1 cellular context compared by ENCODE assay signal in the genomic region with DNA sequence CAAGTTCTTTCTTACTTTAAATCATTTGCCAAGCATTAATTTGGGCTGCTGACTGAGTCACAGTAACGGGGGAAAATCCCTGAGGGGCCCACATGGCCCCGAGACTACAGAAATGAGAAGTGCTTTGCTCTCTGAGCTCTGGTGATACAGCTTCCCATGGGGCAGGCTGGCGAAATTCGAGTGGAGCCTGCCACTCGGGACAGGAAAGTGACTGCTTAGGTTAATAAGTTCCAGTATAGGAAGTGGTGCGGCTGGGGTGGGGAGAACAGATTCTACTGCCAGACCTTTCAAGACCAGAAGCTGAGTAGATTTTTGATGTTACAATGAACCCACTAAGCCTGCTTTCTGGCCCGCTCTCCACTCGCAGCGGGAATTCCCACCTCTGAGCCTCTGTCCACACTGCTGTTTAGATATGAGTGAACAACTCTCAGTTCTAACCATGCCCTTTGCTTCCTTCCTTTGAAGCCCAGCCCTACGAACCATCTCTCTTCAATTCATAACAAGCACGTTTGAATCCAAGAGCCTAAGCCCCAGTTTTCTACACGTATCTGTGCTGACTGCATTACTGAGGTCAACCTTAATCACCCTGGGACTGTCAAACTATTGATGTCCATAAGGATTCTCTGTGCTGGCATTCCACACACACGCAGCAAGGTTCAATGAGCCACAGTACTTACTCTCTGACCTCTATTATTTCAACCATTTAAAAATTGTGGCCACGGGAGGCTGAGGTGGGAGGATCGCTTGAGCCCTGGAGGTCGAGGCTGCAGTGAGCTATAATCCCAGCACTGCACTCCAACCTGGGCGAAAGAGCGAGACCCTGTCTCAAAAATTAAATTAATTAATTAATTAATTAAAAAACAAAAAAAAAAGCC.
TF ChIP-seq lines count a peak whose summit lies in the region.

No MANE protein-coding gene starts in this region.

TF ChIP-seq in endothelial cell of umbilical vein, 7 proteins besides CTCF, POLR2A, EP300 and RAD21 (continued from another document):
- no peak for TF ChIP-seq POLR2AphosphoS5 (IDR thresholded peaks at IDR 0.05; ENCODE audit: insufficient read depth, low read depth, low read length)
- TF ChIP-seq GATA2 (IDR thresholded peaks at IDR 0.05; ENCODE audit: insufficient read depth, insufficient read length, low read depth, low read length) = no peak
- TF ChIP-seq, protein P1, sequence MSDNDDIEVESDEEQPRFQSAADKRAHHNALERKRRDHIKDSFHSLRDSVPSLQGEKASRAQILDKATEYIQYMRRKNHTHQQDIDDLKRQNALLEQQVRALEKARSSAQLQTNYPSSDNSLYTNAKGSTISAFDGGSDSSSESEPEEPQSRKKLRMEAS (IDR thresholded peaks at IDR 0.05; ENCODE audit: insufficient read depth, insufficient read length) = no peak
- TF ChIP-seq MYC (IDR thresholded peaks at IDR 0.05; ENCODE audit: low read depth, low read length) = no peak
- no peak for TF ChIP-seq EZH2 (IDR thresholded peaks at IDR 0.05; ENCODE audit: borderline replicate concordance, low read depth, low read length, severe bottlenecking)
